ENCODE assay signal across 1 cellular context in the genomic region with DNA sequence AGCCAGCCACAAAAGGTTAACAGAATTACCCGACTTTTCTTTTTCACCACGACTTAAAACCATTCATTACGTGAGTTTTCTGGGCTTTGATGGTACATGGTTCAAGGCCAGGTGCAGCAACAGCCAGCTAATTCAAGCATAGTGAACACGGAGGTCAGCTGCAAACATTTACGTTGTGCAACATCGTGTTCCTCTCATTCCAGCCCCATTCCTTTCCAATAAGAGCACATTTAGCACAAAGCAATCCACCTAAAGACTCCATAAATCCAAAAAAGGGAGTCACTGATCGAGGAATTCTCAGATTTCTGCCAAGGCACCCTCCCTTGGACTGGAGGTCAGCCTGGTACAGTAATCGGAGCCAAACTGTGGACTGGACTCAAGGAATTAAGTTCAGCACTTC.
TF ChIP-seq lines count a peak whose summit lies in the region.

No MANE protein-coding gene starts in this region.

TF ChIP-seq in HepG2, 621 proteins besides CTCF, POLR2A, EP300 and RAD21 (continued from another document and continues in another):
- TF ChIP-seq ZNF124 (CRISPR knock-in tag; IDR thresholded peaks at IDR 0.05) (no peak; the same call in 1 of the 2 replicates), HMGA1 (CRISPR knock-in tag; conservative IDR thresholded peaks at IDR 0.05) (no peak), AKAP8 (CRISPR knock-in tag; IDR thresholded peaks at IDR 0.05) (peak; percentile 53; the same call in 1 of the 2 replicates), FOXO1 (CRISPR knock-in tag; IDR thresholded peaks at IDR 0.05) (peak; percentile 97), KDM5A (IDR thresholded peaks at IDR 0.05; ENCODE audit: borderline replicate concordance, low read length) (no peak; the same call in 1 of the 2 replicates), HNF4A (CRISPR knock-in tag; IDR thresholded peaks at IDR 0.05) (peak; percentile 98), ZNF549 (CRISPR knock-in tag; IDR thresholded peaks at IDR 0.05) (no peak), HNF4G (IDR thresholded peaks at IDR 0.05; ENCODE audit: borderline replicate concordance, low read depth, low read length) (peak; percentile 82), HNF4G (CRISPR knock-in tag; IDR thresholded peaks at IDR 0.05; ENCODE audit: borderline replicate concordance, low read depth) (peak; percentile 89; the same call in 1 of the 2 replicates), BORCS8-MEF2B (CRISPR knock-in tag; IDR thresholded peaks at IDR 0.05) (no peak; the same call in 1 of the 2 replicates), NCOR1 (IDR thresholded peaks at IDR 0.05; ENCODE audit: borderline replicate concordance, low read length) (peak; percentile 96; the same call in 1 of the 2 replicates), ZNF850 (CRISPR knock-in tag; conservative IDR thresholded peaks at IDR 0.05) (no peak), SRSF9 (IDR thresholded peaks at IDR 0.05; ENCODE audit: borderline replicate concordance, insufficient read depth, low read depth, low read length, poor library complexity, severe bottlenecking) (no peak), ZNF30 (CRISPR knock-in tag; IDR thresholded peaks at IDR 0.05) (no peak), ZNF749 (CRISPR knock-in tag; IDR thresholded peaks at IDR 0.05; ENCODE audit: borderline replicate concordance) (0 out of 2 replicates have a peak, but pooled peaks have one; percentile 37), RXRA (CRISPR knock-in tag; IDR thresholded peaks at IDR 0.05) (peak; percentile 94; the same call in 1 of the 2 replicates), THAP11 (CRISPR knock-in tag; IDR thresholded peaks at IDR 0.05) (peak; percentile 72), NFKBIZ (CRISPR knock-in tag; IDR thresholded peaks at IDR 0.05) (peak; percentile 83), BRCA1 (CRISPR knock-in tag; IDR thresholded peaks at IDR 0.05) (no peak), TSC22D2 (CRISPR knock-in tag; IDR thresholded peaks at IDR 0.05; ENCODE audit: borderline replicate concordance) (no peak), ZNF550 (CRISPR knock-in tag; IDR thresholded peaks at IDR 0.05; ENCODE audit: borderline replicate concordance) (no peak), ELF1 (CRISPR knock-in tag; IDR thresholded peaks at IDR 0.05) (no peak), STAT6 (CRISPR knock-in tag; IDR thresholded peaks at IDR 0.05; ENCODE audit: borderline replicate concordance) (peak; percentile 66; the same call in 1 of the 2 replicates), ZZZ3 (CRISPR knock-in tag; IDR thresholded peaks at IDR 0.05; ENCODE audit: borderline replicate concordance) (no peak), PRMT3 (CRISPR knock-in tag; IDR thresholded peaks at IDR 0.05; ENCODE audit: borderline replicate concordance, low read depth) (0 out of 2 replicates have a peak, but pooled peaks have one; percentile 65), SUZ12 (IDR thresholded peaks at IDR 0.05; ENCODE audit: low read depth, low read length) (no peak), BCL6 (CRISPR knock-in tag; IDR thresholded peaks at IDR 0.05) (peak; percentile 99), ZNF451 (CRISPR knock-in tag; IDR thresholded peaks at IDR 0.05) (no peak), ZNF839 (CRISPR knock-in tag; IDR thresholded peaks at IDR 0.05; ENCODE audit: borderline replicate concordance) (no peak), HNRNPH1 (optimal IDR thresholded peaks at IDR 0.05; ENCODE audit: low read depth, low read length) (no peak), ZFAT (CRISPR knock-in tag; conservative IDR thresholded peaks at IDR 0.05) (no peak), ZNF274 (CRISPR knock-in tag; IDR thresholded peaks at IDR 0.05) (no peak), AHR (CRISPR knock-in tag; IDR thresholded peaks at IDR 0.05) (no peak), MBNL3 (CRISPR knock-in tag; conservative IDR thresholded peaks at IDR 0.05) (no peak), LCORL (IDR thresholded peaks at IDR 0.05) (peak; percentile 76), LCORL (CRISPR knock-in tag; IDR thresholded peaks at IDR 0.05) (peak; percentile 91), ZNF34 (CRISPR knock-in tag; IDR thresholded peaks at IDR 0.05; ENCODE audit: borderline replicate concordance) (0 out of 2 replicates have a peak, but pooled peaks have one; percentile 52), MED8 (CRISPR knock-in tag; IDR thresholded peaks at IDR 0.05; ENCODE audit: insufficient replicate concordance) (peak; percentile 59), ZNF766 (CRISPR knock-in tag; IDR thresholded peaks at IDR 0.05; ENCODE audit: borderline replicate concordance) (no peak), ZNF879 (CRISPR knock-in tag; IDR thresholded peaks at IDR 0.05) (no peak), RARG (CRISPR knock-in tag; IDR thresholded peaks at IDR 0.05; ENCODE audit: low read depth) (no peak), MED1 (CRISPR knock-in tag; IDR thresholded peaks at IDR 0.05) (peak; percentile 96), HOXA3 (CRISPR knock-in tag; IDR thresholded peaks at IDR 0.05) (peak; percentile 93), NONO (IDR thresholded peaks at IDR 0.05) (no peak), NONO (CRISPR knock-in tag; conservative IDR thresholded peaks at IDR 0.05) (no peak; the same call in 1 of the 2 replicates), ETS1 (CRISPR knock-in tag; IDR thresholded peaks at IDR 0.05) (no peak), NR3C1 (CRISPR knock-in tag; IDR thresholded peaks at IDR 0.05) (no peak), GABPA (IDR thresholded peaks at IDR 0.05; ENCODE audit: low read depth, low read length) (no peak), GABPA (CRISPR knock-in tag; IDR thresholded peaks at IDR 0.05; ENCODE audit: low read depth) (peak; percentile 39), ZMYM4 (CRISPR knock-in tag; IDR thresholded peaks at IDR 0.05) (peak; percentile 97), PAX8 (CRISPR knock-in tag; IDR thresholded peaks at IDR 0.05; ENCODE audit: borderline replicate concordance) (no peak), ZFP41 (CRISPR knock-in tag; IDR thresholded peaks at IDR 0.05; ENCODE audit: borderline replicate concordance) (no peak), RCOR2 (CRISPR knock-in tag; IDR thresholded peaks at IDR 0.05) (peak; percentile 54; the same call in 1 of the 2 replicates), NFE2L2 (IDR thresholded peaks at IDR 0.05; ENCODE audit: low read length) (no peak), IRF1 (CRISPR knock-in tag; IDR thresholded peaks at IDR 0.05; ENCODE audit: low read depth) (no peak)
- TF ChIP-seq, protein P1, sequence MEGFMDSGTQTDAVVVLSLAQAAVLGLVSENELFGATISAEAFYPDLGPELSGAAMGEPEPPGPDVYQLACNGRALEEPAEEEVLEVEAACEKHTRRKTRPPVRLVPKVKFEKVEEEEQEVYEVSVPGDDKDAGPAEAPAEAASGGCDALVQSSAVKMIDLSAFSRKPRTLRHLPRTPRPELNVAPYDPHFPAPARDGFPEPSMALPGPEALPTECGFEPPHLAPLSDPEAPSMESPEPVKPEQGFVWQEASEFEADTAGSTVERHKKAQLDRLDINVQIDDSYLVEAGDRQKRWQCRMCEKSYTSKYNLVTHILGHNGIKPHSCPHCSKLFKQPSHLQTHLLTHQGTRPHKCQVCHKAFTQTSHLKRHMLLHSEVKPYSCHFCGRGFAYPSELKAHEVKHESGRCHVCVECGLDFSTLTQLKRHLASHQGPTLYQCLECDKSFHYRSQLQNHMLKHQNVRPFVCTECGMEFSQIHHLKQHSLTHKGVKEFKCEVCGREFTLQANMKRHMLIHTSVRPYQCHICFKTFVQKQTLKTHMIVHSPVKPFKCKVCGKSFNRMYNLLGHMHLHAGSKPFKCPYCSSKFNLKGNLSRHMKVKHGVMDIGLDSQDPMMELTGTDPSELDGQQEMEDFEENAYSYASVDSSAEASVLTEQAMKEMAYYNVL (CRISPR knock-in tag; IDR thresholded peaks at IDR 0.05; ENCODE audit: borderline replicate concordance) = peak; percentile 97
- TF ChIP-seq, protein P2, sequence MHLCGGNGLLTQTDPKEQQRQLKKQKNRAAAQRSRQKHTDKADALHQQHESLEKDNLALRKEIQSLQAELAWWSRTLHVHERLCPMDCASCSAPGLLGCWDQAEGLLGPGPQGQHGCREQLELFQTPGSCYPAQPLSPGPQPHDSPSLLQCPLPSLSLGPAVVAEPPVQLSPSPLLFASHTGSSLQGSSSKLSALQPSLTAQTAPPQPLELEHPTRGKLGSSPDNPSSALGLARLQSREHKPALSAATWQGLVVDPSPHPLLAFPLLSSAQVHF (CRISPR knock-in tag; IDR thresholded peaks at IDR 0.05) = no peak
- TF ChIP-seq, protein P3, sequence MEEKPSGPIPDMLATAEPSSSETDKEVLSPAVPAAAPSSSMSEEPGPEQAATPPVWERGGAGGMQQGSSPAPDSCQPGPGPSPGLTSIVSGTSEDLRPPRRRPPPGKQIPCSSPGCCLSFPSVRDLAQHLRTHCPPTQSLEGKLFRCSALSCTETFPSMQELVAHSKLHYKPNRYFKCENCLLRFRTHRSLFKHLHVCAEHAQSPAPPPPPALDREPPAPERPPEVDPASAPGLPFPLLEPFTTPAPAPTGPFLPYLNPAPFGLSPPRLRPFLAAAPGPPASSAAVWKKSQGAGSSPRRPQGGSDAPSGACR (CRISPR knock-in tag; IDR thresholded peaks at IDR 0.05) = peak; percentile 86; the same call in 1 of the 2 replicates
- TF ChIP-seq, protein P4, sequence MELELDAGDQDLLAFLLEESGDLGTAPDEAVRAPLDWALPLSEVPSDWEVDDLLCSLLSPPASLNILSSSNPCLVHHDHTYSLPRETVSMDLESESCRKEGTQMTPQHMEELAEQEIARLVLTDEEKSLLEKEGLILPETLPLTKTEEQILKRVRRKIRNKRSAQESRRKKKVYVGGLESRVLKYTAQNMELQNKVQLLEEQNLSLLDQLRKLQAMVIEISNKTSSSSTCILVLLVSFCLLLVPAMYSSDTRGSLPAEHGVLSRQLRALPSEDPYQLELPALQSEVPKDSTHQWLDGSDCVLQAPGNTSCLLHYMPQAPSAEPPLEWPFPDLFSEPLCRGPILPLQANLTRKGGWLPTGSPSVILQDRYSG (CRISPR knock-in tag; IDR thresholded peaks at IDR 0.05) = no peak
- TF ChIP-seq, protein P5, sequence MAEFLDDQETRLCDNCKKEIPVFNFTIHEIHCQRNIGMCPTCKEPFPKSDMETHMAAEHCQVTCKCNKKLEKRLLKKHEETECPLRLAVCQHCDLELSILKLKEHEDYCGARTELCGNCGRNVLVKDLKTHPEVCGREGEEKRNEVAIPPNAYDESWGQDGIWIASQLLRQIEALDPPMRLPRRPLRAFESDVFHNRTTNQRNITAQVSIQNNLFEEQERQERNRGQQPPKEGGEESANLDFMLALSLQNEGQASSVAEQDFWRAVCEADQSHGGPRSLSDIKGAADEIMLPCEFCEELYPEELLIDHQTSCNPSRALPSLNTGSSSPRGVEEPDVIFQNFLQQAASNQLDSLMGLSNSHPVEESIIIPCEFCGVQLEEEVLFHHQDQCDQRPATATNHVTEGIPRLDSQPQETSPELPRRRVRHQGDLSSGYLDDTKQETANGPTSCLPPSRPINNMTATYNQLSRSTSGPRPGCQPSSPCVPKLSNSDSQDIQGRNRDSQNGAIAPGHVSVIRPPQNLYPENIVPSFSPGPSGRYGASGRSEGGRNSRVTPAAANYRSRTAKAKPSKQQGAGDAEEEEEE (CRISPR knock-in tag; IDR thresholded peaks at IDR 0.05; ENCODE audit: borderline replicate concordance) = no peak
- TF ChIP-seq, protein P6, sequence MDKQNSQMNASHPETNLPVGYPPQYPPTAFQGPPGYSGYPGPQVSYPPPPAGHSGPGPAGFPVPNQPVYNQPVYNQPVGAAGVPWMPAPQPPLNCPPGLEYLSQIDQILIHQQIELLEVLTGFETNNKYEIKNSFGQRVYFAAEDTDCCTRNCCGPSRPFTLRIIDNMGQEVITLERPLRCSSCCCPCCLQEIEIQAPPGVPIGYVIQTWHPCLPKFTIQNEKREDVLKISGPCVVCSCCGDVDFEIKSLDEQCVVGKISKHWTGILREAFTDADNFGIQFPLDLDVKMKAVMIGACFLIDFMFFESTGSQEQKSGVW (CRISPR knock-in tag; IDR thresholded peaks at IDR 0.05; ENCODE audit: borderline replicate concordance) = no peak
- TF ChIP-seq, protein P7, sequence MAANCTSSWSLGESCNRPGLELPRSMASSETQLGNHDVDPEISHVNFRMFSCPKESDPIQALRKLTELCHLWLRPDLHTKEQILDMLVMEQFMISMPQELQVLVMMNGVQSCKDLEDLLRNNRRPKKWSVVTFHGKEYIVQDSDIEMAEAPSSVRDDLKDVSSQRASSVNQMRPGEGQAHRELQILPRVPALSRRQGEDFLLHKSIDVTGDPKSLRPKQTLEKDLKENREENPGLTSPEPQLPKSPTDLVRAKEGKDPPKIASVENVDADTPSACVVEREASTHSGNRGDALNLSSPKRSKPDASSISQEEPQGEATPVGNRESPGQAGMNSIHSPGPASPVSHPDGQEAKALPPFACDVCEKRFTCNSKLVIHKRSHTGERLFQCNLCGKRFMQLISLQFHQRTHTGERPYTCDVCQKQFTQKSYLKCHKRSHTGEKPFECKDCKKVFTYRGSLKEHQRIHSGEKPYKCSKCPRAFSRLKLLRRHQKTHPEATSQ (CRISPR knock-in tag; IDR thresholded peaks at IDR 0.05; ENCODE audit: borderline replicate concordance) = peak; percentile 69; the same call in 1 of the 2 replicates
